Comparison of ENCODE assay signal across 8 cellular contexts in the genomic region with DNA sequence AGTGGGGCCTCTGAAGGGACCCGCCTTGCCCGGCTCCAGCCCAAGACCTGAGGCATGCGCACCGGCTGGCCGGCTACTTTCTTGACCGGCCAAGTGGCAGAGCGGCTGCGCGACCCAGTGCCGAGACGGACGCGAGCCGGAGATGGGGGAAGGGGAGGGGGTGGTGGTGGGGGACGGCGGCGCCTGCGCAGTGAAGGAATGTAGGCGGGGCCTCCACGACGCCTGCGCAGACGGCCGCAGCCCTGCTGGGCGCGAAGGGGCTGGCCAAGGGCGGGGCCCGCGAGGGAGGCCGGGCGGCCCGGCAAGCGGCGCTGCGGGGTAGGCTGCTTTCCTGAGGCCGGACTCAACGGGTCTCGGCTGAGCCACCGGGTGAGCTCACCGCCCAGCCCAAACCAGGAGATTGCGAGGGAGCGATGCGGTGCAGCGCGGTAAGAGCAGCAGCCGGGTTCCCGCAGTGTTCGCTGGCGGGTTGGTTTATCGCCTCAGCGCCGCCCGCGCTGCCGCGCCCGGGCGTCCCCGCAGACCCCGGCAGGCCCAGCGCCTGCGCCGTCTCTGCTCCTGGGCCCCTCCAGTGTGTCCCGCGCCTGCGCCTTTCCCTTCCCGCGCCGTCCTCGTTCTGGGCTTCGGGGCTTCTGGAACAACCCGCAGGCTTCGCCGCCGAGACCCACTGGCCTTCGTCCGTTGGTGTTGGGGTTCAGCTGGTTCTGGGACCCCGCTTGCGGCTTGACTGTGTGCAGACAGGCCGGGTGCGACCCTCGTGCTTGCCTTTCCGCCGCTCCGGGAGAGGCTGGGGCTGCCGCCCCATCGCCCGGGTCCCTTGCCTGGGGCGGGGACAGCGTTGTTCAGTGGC. TPM values are rescaled to one million over a fixed set of nuclear protein-coding genes. Genes with fewer than 3 reads are reported as not detected.
A peak's percentile ranks its signal among the peaks of the same experiment; 100 is the strongest.
DNase-seq lines count a peak whose midpoint lies in the region; ATAC-seq and TF ChIP-seq lines count a peak whose summit lies in the region.

A gene with protein sequence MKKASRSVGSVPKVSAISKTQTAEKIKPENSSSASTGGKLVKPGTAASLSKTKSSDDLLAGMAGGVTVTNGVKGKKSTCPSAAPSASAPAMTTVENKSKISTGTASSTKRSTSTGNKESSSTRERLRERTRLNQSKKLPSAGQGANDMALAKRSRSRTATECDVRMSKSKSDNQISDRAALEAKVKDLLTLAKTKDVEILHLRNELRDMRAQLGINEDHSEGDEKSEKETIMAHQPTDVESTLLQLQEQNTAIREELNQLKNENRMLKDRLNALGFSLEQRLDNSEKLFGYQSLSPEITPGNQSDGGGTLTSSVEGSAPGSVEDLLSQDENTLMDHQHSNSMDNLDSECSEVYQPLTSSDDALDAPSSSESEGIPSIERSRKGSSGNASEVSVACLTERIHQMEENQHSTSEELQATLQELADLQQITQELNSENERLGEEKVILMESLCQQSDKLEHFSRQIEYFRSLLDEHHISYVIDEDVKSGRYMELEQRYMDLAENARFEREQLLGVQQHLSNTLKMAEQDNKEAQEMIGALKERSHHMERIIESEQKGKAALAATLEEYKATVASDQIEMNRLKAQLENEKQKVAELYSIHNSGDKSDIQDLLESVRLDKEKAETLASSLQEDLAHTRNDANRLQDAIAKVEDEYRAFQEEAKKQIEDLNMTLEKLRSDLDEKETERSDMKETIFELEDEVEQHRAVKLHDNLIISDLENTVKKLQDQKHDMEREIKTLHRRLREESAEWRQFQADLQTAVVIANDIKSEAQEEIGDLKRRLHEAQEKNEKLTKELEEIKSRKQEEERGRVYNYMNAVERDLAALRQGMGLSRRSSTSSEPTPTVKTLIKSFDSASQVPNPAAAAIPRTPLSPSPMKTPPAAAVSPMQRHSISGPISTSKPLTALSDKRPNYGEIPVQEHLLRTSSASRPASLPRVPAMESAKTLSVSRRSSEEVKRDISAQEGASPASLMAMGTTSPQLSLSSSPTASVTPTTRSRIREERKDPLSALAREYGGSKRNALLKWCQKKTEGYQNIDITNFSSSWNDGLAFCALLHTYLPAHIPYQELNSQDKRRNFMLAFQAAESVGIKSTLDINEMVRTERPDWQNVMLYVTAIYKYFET (plus strand): TSS at position 276 of the 850 bp plus-strand sequence. CDS start 31,401 bp downstream, outside the sequence.

- intact Hi-C loops in cardiac septum (cut with DNase I) (no loop called here), posterior cingulate gyrus (cut with DNase I) (loop anchor here (2.0 kb wide), 1 partner anchor 284 kb away; a partner anchor contains a TSS)

- ATAC-seq in HG02798 (IDR thresholded peaks at IDR 0.05; ENCODE audit: poor library complexity, unreplicated experiment) = peak; percentile 91

- H3K9me3 ChIP-seq in adipocyte (ENCODE audit: control insufficient read depth, low read length) = no peaks in the 10 kb centered on the region

- no peaks in the 10 kb centered on the region for H3K27me3 Mint-ChIP-seq in type B pancreatic cell

- TF ChIP-seq CTCF in GM12875 (IDR thresholded peaks at IDR 0.05; ENCODE audit: borderline replicate concordance, insufficient read depth, low read depth, low read length) (peak; percentile 25; the same call in 1 of the 2 replicates), type B pancreatic cell (conservative IDR thresholded peaks at IDR 0.05) (peak; percentile 15)

- peaks cover 27% of the 10 kb centered on the region for H3K4me1 ChIP-seq in adipocyte (ENCODE audit: control insufficient read depth, insufficient read depth, low read length)

- peak within 1 kb of the TSS; percentile 99 for H3K9ac ChIP-seq in adipocyte (ENCODE audit: low read length)

- H3K4me3 ChIP-seq in GM12875 (ENCODE audit: low read depth, low read length) (peak within 1 kb of the TSS; percentile 99), adipocyte (ENCODE audit: low read length) (peak within 1 kb of the TSS; percentile 99)

- no peaks in the 10 kb centered on the region for H3K9me3 Mint-ChIP-seq in type B pancreatic cell

- H3K36me3 ChIP-seq in adipocyte (ENCODE audit: control insufficient read depth, insufficient read depth, low read length, severe bottlenecking) = no peaks in the 10 kb centered on the region

- H3K4me3 Mint-ChIP-seq in type B pancreatic cell = peak within 1 kb of the TSS; percentile 90

- peaks cover 4% of the 10 kb centered on the region for H3K36me3 Mint-ChIP-seq in type B pancreatic cell

- peak within 1 kb of the TSS; percentile 83 for H3K27ac Mint-ChIP-seq in type B pancreatic cell

- H3K4me1 Mint-ChIP-seq in type B pancreatic cell (ENCODE audit: unreplicated experiment) = peaks cover 36% of the 10 kb centered on the region

- DNase-seq in NCI-H1417 treated with DMSO at 0.1 percent for 48 hours (lab: John Stamatoyannopoulos, UW) (peak; percentile 22), T follicular helper cell (ENCODE audit: low read depth) (peak; percentile 85), adipocyte (ENCODE audit: low read depth) (peak; percentile 97), cardiac septum (ENCODE audit: low spot score) (peak; percentile 97), posterior cingulate gyrus (peak; percentile 83 to 98 (median 87)), type B pancreatic cell (ENCODE audit: extremely low spot score, unreplicated experiment) (peak; percentile 97)

- no peaks in the 10 kb centered on the region for H3K27me3 ChIP-seq in adipocyte (replicated peaks; ENCODE audit: control insufficient read depth, insufficient read depth, low read length)

RNA-seq across cellular contexts. Expression of the gene that starts here (rescaled TPM):
- total RNA-seq in cardiac septum (52.8 TPM), type B pancreatic cell (ENCODE audit: low replicate concordance) (68.7 and 89.0 TPM in 2 replicates)

Comparison
In these comparisons a context has a peak if more than half of its experiments do, and no peak if none do; other contexts are left out.
1. Peak in every context shown above with its lines: DNase-seq, ATAC-seq and H3K4me3 ChIP-seq.
2. DNase-seq: peak in every context shown above with its lines; median percentile 97 in adipocyte; 97 in cardiac septum; 97 in type B pancreatic cell; 87 in posterior cingulate gyrus; 85 in T follicular helper cell; 22 in NCI-H1417 treated with DMSO at 0.1 percent for 48 hours.